ENCODE assay signal across 8 cellular contexts in the genomic region with DNA sequence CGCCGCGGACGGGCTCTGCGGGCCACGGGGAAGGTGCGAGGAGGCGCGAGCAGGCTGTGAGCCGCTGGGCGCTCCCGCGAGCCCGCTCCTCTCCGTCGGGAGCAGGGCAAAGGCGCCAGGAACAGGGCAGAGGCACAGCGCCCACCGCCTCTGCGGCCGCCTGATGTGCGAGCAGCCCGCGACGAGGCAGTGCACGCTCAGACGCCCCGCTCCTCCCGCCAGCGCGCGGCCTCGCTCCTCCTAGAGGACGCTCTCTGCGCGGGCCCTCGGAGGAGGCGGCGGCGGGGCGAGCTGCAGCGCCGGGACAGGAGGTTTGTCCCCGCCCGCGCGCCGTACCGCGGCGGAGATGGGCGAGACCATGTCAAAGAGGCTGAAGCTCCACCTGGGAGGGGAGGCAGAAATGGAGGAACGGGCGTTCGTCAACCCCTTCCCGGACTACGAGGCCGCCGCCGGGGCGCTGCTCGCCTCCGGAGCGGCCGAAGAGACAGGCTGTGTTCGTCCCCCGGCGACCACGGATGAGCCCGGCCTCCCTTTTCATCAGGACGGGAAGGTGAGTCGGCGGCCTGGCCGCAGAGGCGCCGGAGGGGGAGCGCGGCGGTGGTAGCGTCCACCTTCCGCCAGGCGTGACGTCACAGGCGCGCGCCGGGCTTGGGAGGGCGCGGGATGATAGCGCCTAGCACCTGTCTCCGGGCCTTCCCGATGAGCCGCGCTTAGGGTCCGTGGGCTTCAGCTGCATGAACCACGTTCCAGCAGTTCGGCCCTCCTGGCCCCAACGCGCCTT. TPM values are rescaled to one million over a fixed set of nuclear protein-coding genes. Genes with fewer than 3 reads are reported as not detected.
DNase-seq lines count a peak whose midpoint lies in the region; ATAC-seq and TF ChIP-seq lines count a peak whose summit lies in the region.

No MANE protein-coding gene starts in this region.

- peak; percentile 99 for ATAC-seq in omental fat pad (ENCODE audit: low FRiP score)

- POLR2A ChIA-PET in GM10248 (lab: Yijun Ruan, JAX) = interaction anchor here (2.3 kb wide), 1 partner anchor 57 kb away, joined by 6 read pairs; no protein-coding TSS in a partner anchor

- CTCF ChIA-PET in GM10248 (lab: Yijun Ruan, JAX) = interaction anchor here (1.0 to 2.3 kb wide), 8 partner anchors 9 to 88 kb away, joined by 3 to 12 read pairs (median 4); no protein-coding TSS in a partner anchor

- no peaks in the 10 kb centered on the region for H3K9me3 ChIP-seq in testis

- peaks cover 24% of the 10 kb centered on the region for H3K36me3 Mint-ChIP-seq in HFFc6 (ENCODE audit: low read depth)
- H3K36me3 Mint-ChIP-seq in activated naive CD4-positive, alpha-beta T cell treated with anti-CD3 and anti-CD28 coated beads, Interleukin-2, amount 50 U/mL, for 24 hours = peaks cover 7% of the 10 kb centered on the region

- TF ChIP-seq CTCF in GM10248 (IDR thresholded peaks at IDR 0.05; ENCODE audit: control extremely low read depth, extremely low read depth, low read depth, missing control alignments) (peak; percentile 23), HFFc6 (IDR thresholded peaks at IDR 0.05) (peak; percentile 63), omental fat pad (IDR thresholded peaks at IDR 0.05) (no peak), testis (IDR thresholded peaks at IDR 0.05) (peak in 2 of 3 experiments; percentile 14 to 23)

- no peak overlapping the region; the same call in none of the 2 replicates for H3K27ac Mint-ChIP-seq in HFFc6
- H3K27ac Mint-ChIP-seq in activated naive CD4-positive, alpha-beta T cell treated with anti-CD3 and anti-CD28 coated beads, Interleukin-2, amount 50 U/mL, for 24 hours = peak overlapping the region; percentile 99

- WGBS in testis, 2 donors = 0% methylated on average over 2 to 64 of the region's 99 CpGs

- H3K36me3 ChIP-seq in testis (ENCODE audit: low read depth, missing control alignments) = no peaks in the 10 kb centered on the region

- H3K4me3 Mint-ChIP-seq in HFFc6 = no peak overlapping the region; the same call in 1 of the 2 replicates
- peak overlapping the region; percentile 99 for H3K4me3 Mint-ChIP-seq in activated naive CD4-positive, alpha-beta T cell treated with anti-CD3 and anti-CD28 coated beads, Interleukin-2, amount 50 U/mL, for 24 hours

- no peaks in the 10 kb centered on the region for H3K9me3 Mint-ChIP-seq in HFFc6
- no peaks in the 10 kb centered on the region for H3K9me3 Mint-ChIP-seq in activated naive CD4-positive, alpha-beta T cell treated with anti-CD3 and anti-CD28 coated beads, Interleukin-2, amount 50 U/mL, for 24 hours

- peaks cover 17% of the 10 kb centered on the region for H3K4me1 ChIP-seq in testis

- intact Hi-C loops in testis (cut with DNase I; ENCODE audit: low total_unique reads) = no loop called here

- H3K27me3 ChIP-seq in testis = no peaks in the 10 kb centered on the region

- DNase-seq in GM10248 (ENCODE audit: extremely low spot score) (peak; percentile 94), HFFc6 (peak; percentile 94), MV-4-11 (lab: John Stamatoyannopoulos, UW) (peak; percentile 87), SK-N-DZ (ENCODE audit: low spot score) (peak; percentile 95), glomerular visceral epithelial cell (ENCODE audit: extremely low spot score) (peak; percentile 94), omental fat pad (ENCODE audit: low spot score) (peak; percentile 81), testis (peak; percentile 95)

- H3K27ac ChIP-seq in testis = peak overlapping the region; percentile 99 to 100

- H3K4me1 Mint-ChIP-seq in HFFc6 (ENCODE audit: low read depth) = peaks cover 12% of the 10 kb centered on the region
- H3K4me1 Mint-ChIP-seq in activated naive CD4-positive, alpha-beta T cell treated with anti-CD3 and anti-CD28 coated beads, Interleukin-2, amount 50 U/mL, for 24 hours = peaks cover 8% of the 10 kb centered on the region

- peak overlapping the region; percentile 92 to 94 for H3K4me3 ChIP-seq in testis

- TF ChIP-seq POLR2A in testis (IDR thresholded peaks at IDR 0.05) = no peak

- H3K27me3 Mint-ChIP-seq in HFFc6 (ENCODE audit: insufficient read depth) = peaks cover 4% of the 10 kb centered on the region
- H3K27me3 Mint-ChIP-seq in activated naive CD4-positive, alpha-beta T cell treated with anti-CD3 and anti-CD28 coated beads, Interleukin-2, amount 50 U/mL, for 24 hours = no peaks in the 10 kb centered on the region

RNA-seq across cellular contexts. Expression of gene LANCL2, which starts 0.7 kb away (rescaled TPM):
- total RNA-seq in HFFc6 (2021; fragmentation: NEBNext Ultra II Directional; extraction: Animal tissue kit (Norgen Biotek cat#: 25700)) = 10 to 100 TPM; 17.3 to 26.3 (median 21.4) TPM
- 9.3 and 9.9 TPM in 2 replicates for polyA plus RNA-seq in SK-N-DZ (2014; cell fraction: cytosol; rRNA removed)
- polyA plus RNA-seq in SK-N-DZ (2014; cell fraction: nucleus; rRNA removed) = 5.9 and 8.8 TPM in 2 replicates
- total RNA-seq in omental fat pad = 10 to 100 TPM; 12.6 to 23.3 (median 18.6) TPM
- total RNA-seq in testis = 10 to 100 TPM; 49.0 to 50.5 TPM
- 59.7 TPM for polyA plus RNA-seq in testis (ENCODE audit: insufficient read depth, low read depth, low replicate concordance)

Comparison
In these comparisons a context has a peak if more than half of its experiments do, and no peak if none do; other contexts are left out.
1. Peak in every context shown above with its lines: DNase-seq, ATAC-seq, H3K4me3 ChIP-seq and H3K27ac ChIP-seq.
2. CTCF ChIP-seq: peak in GM10248 (single experiment), HFFc6 (single experiment) and testis (2 of 3); none in omental fat pad (0 of 3).